In genomic region chr11:70046089-70046488, GRCh38 we compare ENCODE assay signal across 24 cellular contexts. TPM values are rescaled to one million over a fixed set of nuclear protein-coding genes. Genes with fewer than 3 reads are reported as not detected.
"Had no signal": no experiment of that assay in that cellular context is flagged by ENCODE, and none has a peak within 500 bp of the region (broad histone marks: within the 10 kb centered on the region; RNA-seq: fewer than 3 reads in every experiment).

No MANE protein-coding gene starts in this region.

- H3K27ac ChIP-seq: KMS-11, SJSA1, SK-N-MC had no signal

- H3K9ac ChIP-seq: KMS-11 had no signal

- H3K36me3 ChIP-seq: SJSA1 had no signal

- H3K4me2 ChIP-seq: KMS-11 had no signal

- H3K4me1 ChIP-seq: SJSA1 had no signal

- ATAC-seq: K562 had no signal

- FAIRE-seq: K562, RCC 7860 had no signal

- DNase-seq: Kasumi-1, MM.1S, NCI-H1092 treated with DMSO at 0.1 percent for 48 hours, NCI-H1436, NCI-H187, NCI-H2029, NCI-H2081 treated with DMSO at 0.1 percent for 48 hours, NCI-H2171, NCI-H226, NCI-H446, NCI-H510A, NCI-H524 treated with DMSO at 0.1 percent for 48 hours, NCI-H69, NCI-H774, Right ventricle myocardium superior, RPMI8226, SIG-M5 had no signal

- H3K4me3 ChIP-seq: K562, SJSA1, SK-N-MC had no signal

RNA-seq across cellular contexts. Expression of gene ANO1, which starts 32.0 kb away (rescaled TPM):
- total RNA-seq: K562, M059J had no signal
- polyA plus RNA-seq: IgD-negative memory B cell, K562 had no signal
